Comparison of ENCODE assay signal across 23 cellular contexts in the genomic region with DNA sequence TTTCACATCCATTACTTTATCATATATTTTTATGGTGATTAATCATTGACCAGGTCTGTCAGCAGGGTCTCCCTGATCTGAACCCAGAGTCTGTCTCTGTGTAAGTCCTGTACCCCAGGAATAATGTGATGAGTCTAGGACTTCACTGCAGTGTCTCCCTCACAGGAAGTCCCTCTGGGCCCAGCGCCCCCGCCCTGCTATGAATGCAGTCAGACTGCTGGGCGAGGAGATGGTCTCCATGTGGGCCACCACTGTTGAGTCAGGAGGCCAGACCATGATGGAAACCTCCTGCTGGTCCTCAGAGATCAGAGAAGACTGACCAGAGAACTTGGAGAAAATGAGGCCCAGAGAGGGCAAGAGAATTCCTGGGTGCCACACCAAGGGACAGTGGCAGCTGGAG. TPM values are rescaled to one million over a fixed set of nuclear protein-coding genes. Genes with fewer than 3 reads are reported as not detected.
"Had no signal": no experiment of that assay in that cellular context is flagged by ENCODE, and none has a peak within 500 bp of the region (broad histone marks: within the 10 kb centered on the region; RNA-seq: fewer than 3 reads in every experiment).

No MANE protein-coding gene starts in this region.

- DNase-seq: activated CD4-positive, alpha-beta T cell treated with anti-CD3 and anti-CD28 coated beads, Interleukin-2, amount 50 U/mL, for 1 hour; activated gamma-delta T cell; activated T-cell treated with anti-CD3 and anti-CD28 coated beads, Interleukin-2, amount 50 U/mL, for 4 hours; central memory CD4-positive, alpha-beta T cell; erythroblast; kidney; left lung; mucosa of descending colon; naive B cell; pancreas; sigmoid colon; stimulated activated naive CD4-positive, alpha-beta T cell treated with Interleukin-2 at 50 U/mL for 16 hours; T-helper 1 cell; T1000; thyroid gland had no signal

- H3K4me1 ChIP-seq: pancreas, thyroid gland had no signal

- H3K27me3 ChIP-seq: left lung, pancreas, sigmoid colon, thyroid gland had no signal

- H3K4me3 ChIP-seq: coronary artery, left lung, mucosa of descending colon, pancreas, sigmoid colon, thyroid gland had no signal

- H3K27ac Mint-ChIP-seq: activated naive CD8-positive, alpha-beta T cell; brain; memory B cell had no signal

- H3K36me3 Mint-ChIP-seq: activated naive CD8-positive, alpha-beta T cell had no signal

- ATAC-seq: activated CD4-positive, CD25-positive, alpha-beta regulatory T cell treated with anti-CD3 and anti-CD28 coated beads, Interleukin-2, amount 50 U/mL, for 24 hours; activated T-cell treated with anti-CD3 and anti-CD28 coated beads, Interleukin-2, amount 50 U/mL, for 4 hours; left lung; mucosa of descending colon; pancreas had no signal

- H3K27me3 Mint-ChIP-seq: activated naive CD8-positive, alpha-beta T cell; brain; memory B cell; naive B cell had no signal

- H3K27ac ChIP-seq: coronary artery, left lung, pancreas, sigmoid colon, thyroid gland had no signal

- H3K9me3 Mint-ChIP-seq: activated T-cell treated with anti-CD3 and anti-CD28 coated beads, Interleukin-2, amount 50 U/mL, for 4 hours; brain; memory B cell; naive B cell had no signal

- H3K9me3 ChIP-seq: left lung, mucosa of descending colon, pancreas, sigmoid colon, thyroid gland had no signal

- H3K4me3 Mint-ChIP-seq: activated naive CD8-positive, alpha-beta T cell; activated T-cell treated with anti-CD3 and anti-CD28 coated beads, Interleukin-2, amount 50 U/mL, for 4 hours; brain; memory B cell; naive B cell had no signal

RNA-seq across cellular contexts. Expression of gene SYTL1, which starts 10.4 kb away (rescaled TPM):
- total RNA-seq: frontal cortex had no signal

RNA-seq across cellular contexts. Expression of gene FCN3, which starts 43.2 kb away (rescaled TPM):
- total RNA-seq: frontal cortex, urinary bladder had no signal

RNA-seq across cellular contexts. Expression of gene CD164L2, which starts 51.7 kb away (rescaled TPM):
- total RNA-seq: activated T-cell treated with anti-CD3 and anti-CD28 coated beads, Interleukin-2, amount 50 U/mL, for 4 hours; frontal cortex; sigmoid colon; subcutaneous adipose tissue; urinary bladder had no signal
